Comparison of ENCODE assay signal across 13 cellular contexts in the genomic region with DNA sequence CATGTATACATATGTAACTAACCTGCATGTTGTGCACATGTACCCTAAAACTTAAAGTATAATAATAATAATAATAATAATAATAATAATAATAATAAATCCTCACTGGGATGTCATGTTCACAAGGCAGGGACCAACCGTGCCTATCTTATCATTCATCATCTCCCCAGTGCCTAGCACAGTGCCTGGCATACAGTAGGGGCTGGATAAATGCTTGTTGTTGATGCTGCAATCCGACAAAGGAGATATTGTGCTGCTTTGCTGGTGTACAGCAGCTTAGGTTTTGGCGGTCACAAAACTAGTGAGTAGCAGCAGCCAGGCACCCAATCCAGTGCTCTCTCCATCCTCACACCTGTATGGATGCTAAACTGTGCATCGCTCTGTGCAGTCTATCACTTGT.
DNase-seq lines count a peak whose midpoint lies in the region; ATAC-seq, FAIRE-seq and TF ChIP-seq lines count a peak whose summit lies in the region.
"Had no signal": no experiment of that assay in that cellular context is flagged by ENCODE, and none has a peak within 500 bp of the region (broad histone marks: within the 10 kb centered on the region; RNA-seq: fewer than 3 reads in every experiment).

No MANE protein-coding gene starts in this region.

- FAIRE-seq in A549 (lab: Jason Lieb, UNC), result no peak
- FAIRE-seq: small intestine had no signal

- H3K4me3 Mint-ChIP-seq in CD4-positive, alpha-beta memory T cell, result peak overlapping the region in 4 of 8 donors; percentile 66 to 86 (median 76)
- H3K4me3 Mint-ChIP-seq in effector memory CD8-positive, alpha-beta T cell, result peak overlapping the region; percentile 63 to 70

- peaks cover 30 to 60% (median 43%) of the 10 kb centered on the region in 4 donors for H3K4me1 Mint-ChIP-seq in CD4-positive, alpha-beta memory T cell
- H3K4me1 Mint-ChIP-seq in effector memory CD8-positive, alpha-beta T cell (ENCODE audit: low read depth in 2 of 2), result peaks cover 27 to 32% of the 10 kb centered on the region in 2 donors

- peak; percentile 34 to 43; a peak in 3 of 6 replicates for ATAC-seq in A549
- ATAC-seq in effector memory CD8-positive, alpha-beta T cell (replicated peaks), result no peak
- ATAC-seq in GM19395 (IDR thresholded peaks at IDR 0.05; ENCODE audit: unreplicated experiment), result no peak
- no peak for ATAC-seq in GM21390 (IDR thresholded peaks at IDR 0.05; ENCODE audit: unreplicated experiment)
- ATAC-seq in HG03378 (IDR thresholded peaks at IDR 0.05; ENCODE audit: unreplicated experiment), result no peak

- TF ChIP-seq RAD21 in A549 (conservative IDR thresholded peaks at IDR 0.05 in 1 of 2, IDR thresholded peaks at IDR 0.05 in 1 of 2), result no peak

- H3K9me3 Mint-ChIP-seq in CD4-positive, alpha-beta memory T cell, result peaks cover 0 to 29% (median 24%) of the 10 kb centered on the region in 8 donors
- H3K9me3 Mint-ChIP-seq in effector memory CD8-positive, alpha-beta T cell, result peaks cover 0 to 4% of the 10 kb centered on the region in 2 donors
- H3K9me3 Mint-ChIP-seq: HFFc6 had no signal

- H3K27ac ChIP-seq in A549 (no peak overlapping the region), OCI-LY3 (ENCODE audit: low read length) (no peak overlapping the region)
- peak overlapping the region; percentile 11 for H3K27ac ChIP-seq in CD4-positive, alpha-beta memory T cell (ENCODE audit: low read depth, low read length)
- H3K27ac ChIP-seq: gastrocnemius medialis, left ventricle myocardium inferior, SK-N-MC had no signal

- CTCF ChIA-PET in A549 (lab: Yijun Ruan, JAX), result interaction anchor here (0.7 to 2.1 kb wide), 9 partner anchors 8 to 515 kb away, joined by 3 to 14 read pairs (median 5); no protein-coding TSS in a partner anchor
- CTCF ChIA-PET in CD4-positive, alpha-beta memory T cell (lab: Charles Lee; ENCODE audit: partially characterized antibody), result interaction anchor here (0.7 to 6.2 kb wide), 22 partner anchors 9 to 310 kb away, joined by 3 to 72 read pairs (median 7); a partner anchor contains a TSS

- H4K20me1 ChIP-seq in OCI-LY3 (ENCODE audit: insufficient read depth, low read length), result no peaks in the 10 kb centered on the region

- H3K4me2 ChIP-seq in A549 (peak overlapping the region; percentile 71; the same call in 2 of the 3 replicates), OCI-LY3 (ENCODE audit: low read length) (peak overlapping the region; percentile 87)

- H3K4me3 ChIP-seq in A549, result no peak overlapping the region
- H3K4me3 ChIP-seq in CD4-positive, alpha-beta memory T cell (ENCODE audit: low read length in 2 of 2), result no peak overlapping the region
- peak overlapping the region; percentile 74 for H3K4me3 ChIP-seq in OCI-LY3 (ENCODE audit: low read length)
- H3K4me3 ChIP-seq: gastrocnemius medialis had no signal

- no peak for DNase-seq in A549 (ENCODE audit: low read depth in 1 of 2, low spot score in 1 of 2)
- DNase-seq in CD4-positive, alpha-beta memory T cell, result no peak
- no peak for DNase-seq in effector memory CD8-positive, alpha-beta T cell
- no peak for DNase-seq in AG20443 (ENCODE audit: low spot score)

- no peak for TF ChIP-seq POLR2A in A549 (IDR thresholded peaks at IDR 0.05; ENCODE audit: low read length)

- TF ChIP-seq EP300 in A549 (IDR thresholded peaks at IDR 0.05), result no peak

- TF ChIP-seq CTCF in A549 (IDR thresholded peaks at IDR 0.05), result no peak
- no peak for TF ChIP-seq CTCF in OCI-LY3 (IDR thresholded peaks at IDR 0.05; ENCODE audit: low read depth, low read length)

- no peaks in the 10 kb centered on the region for H3K27me3 Mint-ChIP-seq in CD4-positive, alpha-beta memory T cell
- H3K27me3 Mint-ChIP-seq in effector memory CD8-positive, alpha-beta T cell, result no peaks in the 10 kb centered on the region

- no peaks in the 10 kb centered on the region for H3K4me1 ChIP-seq in A549
- peaks cover 36% of the 10 kb centered on the region for H3K4me1 ChIP-seq in CD4-positive, alpha-beta memory T cell (ENCODE audit: insufficient read depth, low read length)
- peaks cover 7% of the 10 kb centered on the region; the same call in 1 of the 2 replicates for H3K4me1 ChIP-seq in OCI-LY3 (ENCODE audit: low read length)

- H3K9ac ChIP-seq in OCI-LY3 (ENCODE audit: low read length), result no peak overlapping the region

- H3K36me3 ChIP-seq in CD4-positive, alpha-beta memory T cell (ENCODE audit: insufficient read depth, low read length), result no peaks in the 10 kb centered on the region
- no peaks in the 10 kb centered on the region for H3K36me3 ChIP-seq in OCI-LY3 (replicated peaks; ENCODE audit: low read depth, low read length)
- H3K36me3 ChIP-seq: gastrocnemius medialis, left ventricle myocardium inferior had no signal

- no peaks in the 10 kb centered on the region for H3K79me2 ChIP-seq in OCI-LY3 (ENCODE audit: low read length)

- POLR2A ChIA-PET in A549 (lab: Yijun Ruan, JAX), result no interaction called here
- POLR2A ChIA-PET in CD4-positive, alpha-beta memory T cell (lab: Charles Lee; ENCODE audit: partially characterized antibody), result interaction anchor here (0.6 to 4.8 kb wide), 18 partner anchors 9 to 241 kb away, joined by 3 to 44 read pairs (median 4); a partner anchor contains a TSS

- H3K9me3 ChIP-seq in A549 (no peaks in the 10 kb centered on the region), OCI-LY3 (ENCODE audit: insufficient read depth, low read length) (no peaks in the 10 kb centered on the region)
- peaks cover 0 to 7% of the 10 kb centered on the region in 2 donors for H3K9me3 ChIP-seq in CD4-positive, alpha-beta memory T cell (ENCODE audit: control insufficient read depth in 1 of 2, low read length in 2 of 2)
- H3K9me3 ChIP-seq: gastrocnemius medialis, left ventricle myocardium inferior had no signal

- 66% methylated on average over 4 of the region's 4 CpGs for WGBS in A549 (ENCODE audit: missing lambda C conversion rate)

- H3K27ac Mint-ChIP-seq in CD4-positive, alpha-beta memory T cell, result peak overlapping the region; percentile 71 to 96 (median 93)
- H3K27ac Mint-ChIP-seq in effector memory CD8-positive, alpha-beta T cell, result peak overlapping the region; percentile 76 to 92
- H3K27ac Mint-ChIP-seq: HFFc6 had no signal

- peaks cover 18 to 19% of the 10 kb centered on the region in 2 donors for H3K36me3 Mint-ChIP-seq in CD4-positive, alpha-beta memory T cell
- H3K36me3 Mint-ChIP-seq in effector memory CD8-positive, alpha-beta T cell (ENCODE audit: insufficient read depth), result peaks cover 6% of the 10 kb centered on the region

- no peak overlapping the region for H2AFZ ChIP-seq in OCI-LY3 (ENCODE audit: low read depth, low read length)

- intact Hi-C loops in CD4-positive, alpha-beta memory T cell (cut with micrococcal nuclease), result loop anchor here (1.0 to 5.0 kb wide), 6 partner anchors 24 to 235 kb away; a partner anchor contains a TSS

- H3K27me3 ChIP-seq in CD4-positive, alpha-beta memory T cell (ENCODE audit: insufficient read depth, low read length), result no peaks in the 10 kb centered on the region
- no peaks in the 10 kb centered on the region for H3K27me3 ChIP-seq in OCI-LY3 (ENCODE audit: low read depth, low read length)
- H3K27me3 ChIP-seq: gastrocnemius medialis had no signal

TF ChIP-seq in A549, 52 proteins besides CTCF, POLR2A, EP300 and RAD21:
- TF ChIP-seq SMC3 (IDR thresholded peaks at IDR 0.05), result no peak
- no peak for TF ChIP-seq HOXA7 (CRISPR knock-in tag; IDR thresholded peaks at IDR 0.05)
- no peak for TF ChIP-seq ESRRA (IDR thresholded peaks at IDR 0.05; ENCODE audit: borderline replicate concordance, low read length)
- no peak for TF ChIP-seq RNF2 (IDR thresholded peaks at IDR 0.05; ENCODE audit: borderline replicate concordance, low read depth)
- TF ChIP-seq CBX8 (IDR thresholded peaks at IDR 0.05), result no peak
- TF ChIP-seq MAFK (IDR thresholded peaks at IDR 0.05; ENCODE audit: partially characterized antibody), result no peak
- no peak for TF ChIP-seq CHD2 (IDR thresholded peaks at IDR 0.05; ENCODE audit: low read length, partially characterized antibody)
- TF ChIP-seq PHF8 (IDR thresholded peaks at IDR 0.05; ENCODE audit: borderline replicate concordance, low read depth), result no peak
- TF ChIP-seq, protein P1, sequence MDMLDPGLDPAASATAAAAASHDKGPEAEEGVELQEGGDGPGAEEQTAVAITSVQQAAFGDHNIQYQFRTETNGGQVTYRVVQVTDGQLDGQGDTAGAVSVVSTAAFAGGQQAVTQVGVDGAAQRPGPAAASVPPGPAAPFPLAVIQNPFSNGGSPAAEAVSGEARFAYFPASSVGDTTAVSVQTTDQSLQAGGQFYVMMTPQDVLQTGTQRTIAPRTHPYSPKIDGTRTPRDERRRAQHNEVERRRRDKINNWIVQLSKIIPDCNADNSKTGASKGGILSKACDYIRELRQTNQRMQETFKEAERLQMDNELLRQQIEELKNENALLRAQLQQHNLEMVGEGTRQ (IDR thresholded peaks at IDR 0.05), result no peak
- no peak for TF ChIP-seq ZNF302 (CRISPR knock-in tag; IDR thresholded peaks at IDR 0.05)
- TF ChIP-seq, protein P2, sequence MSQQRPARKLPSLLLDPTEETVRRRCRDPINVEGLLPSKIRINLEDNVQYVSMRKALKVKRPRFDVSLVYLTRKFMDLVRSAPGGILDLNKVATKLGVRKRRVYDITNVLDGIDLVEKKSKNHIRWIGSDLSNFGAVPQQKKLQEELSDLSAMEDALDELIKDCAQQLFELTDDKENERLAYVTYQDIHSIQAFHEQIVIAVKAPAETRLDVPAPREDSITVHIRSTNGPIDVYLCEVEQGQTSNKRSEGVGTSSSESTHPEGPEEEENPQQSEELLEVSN (IDR thresholded peaks at IDR 0.05; ENCODE audit: borderline replicate concordance, low read depth), result no peak
- no peak for TF ChIP-seq EHF (CRISPR knock-in tag; IDR thresholded peaks at IDR 0.05)
- TF ChIP-seq JUNB (IDR thresholded peaks at IDR 0.05), result no peak
- no peak for TF ChIP-seq RARB (CRISPR knock-in tag; IDR thresholded peaks at IDR 0.05)
- TF ChIP-seq FOXS1 (CRISPR knock-in tag; IDR thresholded peaks at IDR 0.05), result no peak
- TF ChIP-seq KDM1A (IDR thresholded peaks at IDR 0.05; ENCODE audit: low read depth), result no peak
- no peak for TF ChIP-seq JUN (IDR thresholded peaks at IDR 0.05)
- TF ChIP-seq NPAS2 (CRISPR knock-in tag; IDR thresholded peaks at IDR 0.05; ENCODE audit: borderline replicate concordance), result no peak
- no peak for TF ChIP-seq BHLHE40 (IDR thresholded peaks at IDR 0.05; ENCODE audit: low read depth, low read length)

Comparison
In these comparisons a context has a peak if more than half of its experiments do, and no peak if none do; other contexts are left out.
1. ATAC-seq: peak in A549 (2 of 2); none in effector memory CD8-positive, alpha-beta T cell (single experiment), GM19395 (single experiment), GM21390 (single experiment) and HG03378 (single experiment).